Comparison of ENCODE assay signal across 1 cellular context in the genomic region with DNA sequence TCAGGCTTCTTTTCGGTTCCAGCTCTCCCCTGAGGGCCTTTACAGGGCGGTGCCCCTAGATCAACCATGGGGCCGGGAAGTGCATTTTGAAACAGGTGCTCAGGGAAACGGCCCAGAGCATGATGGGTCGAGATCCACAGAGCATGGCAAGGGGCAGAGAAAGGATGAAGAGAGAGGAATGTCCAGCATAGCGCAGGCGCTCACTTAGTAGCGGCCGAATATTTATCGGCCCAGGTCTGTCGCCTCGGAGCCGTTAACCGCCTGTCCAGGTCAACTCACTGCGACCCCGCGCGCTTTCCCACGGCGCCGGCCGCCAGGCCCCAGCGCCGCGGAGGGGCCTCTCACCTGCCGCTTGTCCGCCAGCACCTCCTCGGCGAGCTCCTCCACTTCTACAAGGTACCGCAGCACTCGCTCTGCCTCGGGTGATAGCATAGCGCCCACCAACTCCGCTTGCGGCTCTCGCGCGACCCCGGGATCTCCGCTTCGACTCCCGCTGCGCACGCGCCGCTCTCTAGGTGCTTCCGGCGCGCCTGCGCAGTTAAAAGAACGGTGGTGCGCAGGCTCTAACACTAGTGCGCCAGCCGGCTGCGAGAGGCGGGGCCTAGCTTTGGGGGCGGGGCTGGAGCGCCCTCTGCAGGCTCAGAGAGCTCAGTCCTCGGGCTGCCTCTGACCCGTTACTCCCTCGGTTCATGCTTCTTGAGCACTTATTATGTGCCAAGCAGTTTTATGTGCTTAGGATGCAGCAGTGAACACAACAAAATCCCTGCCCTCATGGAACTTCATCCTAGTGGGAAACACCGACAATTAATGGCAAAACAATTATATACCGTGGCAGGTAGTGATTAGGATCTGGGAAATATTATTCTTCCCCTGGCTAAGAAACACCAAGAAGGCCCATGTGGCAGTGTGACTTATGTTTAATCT.
TF ChIP-seq lines count a peak whose summit lies in the region.

Gene PDRG1, minus strand, starts transcription at position 517 of the 924 bp plus-strand sequence. Its CDS starts 85 bp downstream, at position 432.

TF ChIP-seq in HepG2, 621 proteins besides CTCF, POLR2A, EP300 and RAD21 (continued from another document and continues in another):
- TF ChIP-seq, protein P1, sequence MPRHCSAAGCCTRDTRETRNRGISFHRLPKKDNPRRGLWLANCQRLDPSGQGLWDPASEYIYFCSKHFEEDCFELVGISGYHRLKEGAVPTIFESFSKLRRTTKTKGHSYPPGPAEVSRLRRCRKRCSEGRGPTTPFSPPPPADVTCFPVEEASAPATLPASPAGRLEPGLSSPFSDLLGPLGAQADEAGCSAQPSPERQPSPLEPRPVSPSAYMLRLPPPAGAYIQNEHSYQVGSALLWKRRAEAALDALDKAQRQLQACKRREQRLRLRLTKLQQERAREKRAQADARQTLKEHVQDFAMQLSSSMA (CRISPR knock-in tag; IDR thresholded peaks at IDR 0.05), result no peak; the same call in 1 of the 2 replicates
- peak; percentile 62; the same call in 1 of the 2 replicates for TF ChIP-seq ZBTB14 (CRISPR knock-in tag; IDR thresholded peaks at IDR 0.05)
- peak; percentile 99 for TF ChIP-seq ZNF766 (CRISPR knock-in tag; IDR thresholded peaks at IDR 0.05; ENCODE audit: borderline replicate concordance)
- TF ChIP-seq KDM5A (IDR thresholded peaks at IDR 0.05; ENCODE audit: borderline replicate concordance, low read length), result peak; percentile 92
- TF ChIP-seq ZNF292 (CRISPR knock-in tag; IDR thresholded peaks at IDR 0.05; ENCODE audit: borderline replicate concordance, low read depth), result no peak; the same call in 1 of the 2 replicates
- peak; percentile 94; the same call in 1 of the 2 replicates for TF ChIP-seq ZNF160 (CRISPR knock-in tag; IDR thresholded peaks at IDR 0.05)
- no peak for TF ChIP-seq ARNTL (CRISPR knock-in tag; IDR thresholded peaks at IDR 0.05)
- 0 out of 2 replicates have a peak, but pooled peaks have one; percentile 58 for TF ChIP-seq FUBP1 (CRISPR knock-in tag; IDR thresholded peaks at IDR 0.05; ENCODE audit: borderline replicate concordance)
- peak; percentile 98 for TF ChIP-seq SALL2 (CRISPR knock-in tag; IDR thresholded peaks at IDR 0.05)
- TF ChIP-seq ZNF33A (CRISPR knock-in tag; IDR thresholded peaks at IDR 0.05; ENCODE audit: borderline replicate concordance), result no peak
- TF ChIP-seq NFE2L1 (CRISPR knock-in tag; IDR thresholded peaks at IDR 0.05; ENCODE audit: borderline replicate concordance), result peak; percentile 78; the same call in 1 of the 2 replicates
- peak; percentile 91 for TF ChIP-seq DBP (CRISPR knock-in tag; IDR thresholded peaks at IDR 0.05; ENCODE audit: not compliant biosample characterization)
- no peak for TF ChIP-seq ZNF510 (CRISPR knock-in tag; IDR thresholded peaks at IDR 0.05; ENCODE audit: low read depth)
- TF ChIP-seq ZNF326 (CRISPR knock-in tag; IDR thresholded peaks at IDR 0.05; ENCODE audit: borderline replicate concordance), result no peak
- no peak for TF ChIP-seq ZNF432 (CRISPR knock-in tag; IDR thresholded peaks at IDR 0.05; ENCODE audit: borderline replicate concordance)
- peak; percentile 89; the same call in 1 of the 2 replicates for TF ChIP-seq EEA1 (CRISPR knock-in tag; IDR thresholded peaks at IDR 0.05; ENCODE audit: borderline replicate concordance)
- TF ChIP-seq TOE1 (CRISPR knock-in tag; IDR thresholded peaks at IDR 0.05), result peak; percentile 48
- no peak for TF ChIP-seq ZNF704 (CRISPR knock-in tag; IDR thresholded peaks at IDR 0.05; ENCODE audit: borderline replicate concordance)
- TF ChIP-seq ZNF382 (CRISPR knock-in tag; IDR thresholded peaks at IDR 0.05; ENCODE audit: borderline replicate concordance), result no peak
- peak; percentile 91 for TF ChIP-seq MIER2 (CRISPR knock-in tag; IDR thresholded peaks at IDR 0.05)
- TF ChIP-seq SRSF1 (optimal IDR thresholded peaks at IDR 0.05; ENCODE audit: low read depth, low read length), result no peak
- TF ChIP-seq, protein P2, sequence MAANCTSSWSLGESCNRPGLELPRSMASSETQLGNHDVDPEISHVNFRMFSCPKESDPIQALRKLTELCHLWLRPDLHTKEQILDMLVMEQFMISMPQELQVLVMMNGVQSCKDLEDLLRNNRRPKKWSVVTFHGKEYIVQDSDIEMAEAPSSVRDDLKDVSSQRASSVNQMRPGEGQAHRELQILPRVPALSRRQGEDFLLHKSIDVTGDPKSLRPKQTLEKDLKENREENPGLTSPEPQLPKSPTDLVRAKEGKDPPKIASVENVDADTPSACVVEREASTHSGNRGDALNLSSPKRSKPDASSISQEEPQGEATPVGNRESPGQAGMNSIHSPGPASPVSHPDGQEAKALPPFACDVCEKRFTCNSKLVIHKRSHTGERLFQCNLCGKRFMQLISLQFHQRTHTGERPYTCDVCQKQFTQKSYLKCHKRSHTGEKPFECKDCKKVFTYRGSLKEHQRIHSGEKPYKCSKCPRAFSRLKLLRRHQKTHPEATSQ (CRISPR knock-in tag; IDR thresholded peaks at IDR 0.05; ENCODE audit: borderline replicate concordance), result peak; percentile 44; the same call in 1 of the 2 replicates
- peak; percentile 99 for TF ChIP-seq PHF8 (CRISPR knock-in tag; IDR thresholded peaks at IDR 0.05)
- TF ChIP-seq PHF20 (CRISPR knock-in tag; IDR thresholded peaks at IDR 0.05), result peak; percentile 92
- TF ChIP-seq FOXJ3 (CRISPR knock-in tag; IDR thresholded peaks at IDR 0.05; ENCODE audit: borderline replicate concordance), result peak; percentile 89
- TF ChIP-seq ZSCAN22 (CRISPR knock-in tag; IDR thresholded peaks at IDR 0.05), result no peak
- TF ChIP-seq ZNF615 (CRISPR knock-in tag; IDR thresholded peaks at IDR 0.05; ENCODE audit: borderline replicate concordance), result no peak
- TF ChIP-seq MED13 (CRISPR knock-in tag; IDR thresholded peaks at IDR 0.05), result peak; percentile 73; the same call in 1 of the 2 replicates
- TF ChIP-seq, protein P3, sequence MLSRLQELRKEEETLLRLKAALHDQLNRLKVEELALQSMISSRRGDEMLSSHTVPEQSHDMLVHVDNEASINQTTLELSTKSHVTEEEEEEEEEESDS (CRISPR knock-in tag; IDR thresholded peaks at IDR 0.05; ENCODE audit: borderline replicate concordance), result no peak
- TF ChIP-seq ZNF234 (CRISPR knock-in tag; conservative IDR thresholded peaks at IDR 0.05), result no peak
- no peak; the same call in 1 of the 2 replicates for TF ChIP-seq ZFP62 (CRISPR knock-in tag; IDR thresholded peaks at IDR 0.05)
- peak; percentile 70; the same call in 1 of the 2 replicates for TF ChIP-seq KLF13 (CRISPR knock-in tag; IDR thresholded peaks at IDR 0.05)
- peak; percentile 91 for TF ChIP-seq THAP9 (CRISPR knock-in tag; IDR thresholded peaks at IDR 0.05; ENCODE audit: borderline replicate concordance)
- TF ChIP-seq, protein P4, sequence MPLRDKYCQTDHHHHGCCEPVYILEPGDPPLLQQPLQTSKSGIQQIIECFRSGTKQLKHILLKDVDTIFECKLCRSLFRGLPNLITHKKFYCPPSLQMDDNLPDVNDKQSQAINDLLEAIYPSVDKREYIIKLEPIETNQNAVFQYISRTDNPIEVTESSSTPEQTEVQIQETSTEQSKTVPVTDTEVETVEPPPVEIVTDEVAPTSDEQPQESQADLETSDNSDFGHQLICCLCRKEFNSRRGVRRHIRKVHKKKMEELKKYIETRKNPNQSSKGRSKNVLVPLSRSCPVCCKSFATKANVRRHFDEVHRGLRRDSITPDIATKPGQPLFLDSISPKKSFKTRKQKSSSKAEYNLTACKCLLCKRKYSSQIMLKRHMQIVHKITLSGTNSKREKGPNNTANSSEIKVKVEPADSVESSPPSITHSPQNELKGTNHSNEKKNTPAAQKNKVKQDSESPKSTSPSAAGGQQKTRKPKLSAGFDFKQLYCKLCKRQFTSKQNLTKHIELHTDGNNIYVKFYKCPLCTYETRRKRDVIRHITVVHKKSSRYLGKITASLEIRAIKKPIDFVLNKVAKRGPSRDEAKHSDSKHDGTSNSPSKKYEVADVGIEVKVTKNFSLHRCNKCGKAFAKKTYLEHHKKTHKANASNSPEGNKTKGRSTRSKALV (CRISPR knock-in tag; IDR thresholded peaks at IDR 0.05), result peak; percentile 84
- TF ChIP-seq FOXK2 (IDR thresholded peaks at IDR 0.05), result no peak
- no peak for TF ChIP-seq RARG (CRISPR knock-in tag; IDR thresholded peaks at IDR 0.05; ENCODE audit: low read depth)
- no peak for TF ChIP-seq ZNF644 (CRISPR knock-in tag; IDR thresholded peaks at IDR 0.05; ENCODE audit: low read depth)
- peak; percentile 98 for TF ChIP-seq ZFP90 (CRISPR knock-in tag; IDR thresholded peaks at IDR 0.05; ENCODE audit: borderline replicate concordance)
- TF ChIP-seq ZFX (CRISPR knock-in tag; IDR thresholded peaks at IDR 0.05; ENCODE audit: low read depth), result peak; percentile 96
- TF ChIP-seq MNT (IDR thresholded peaks at IDR 0.05), result no peak
- TF ChIP-seq, protein P5, sequence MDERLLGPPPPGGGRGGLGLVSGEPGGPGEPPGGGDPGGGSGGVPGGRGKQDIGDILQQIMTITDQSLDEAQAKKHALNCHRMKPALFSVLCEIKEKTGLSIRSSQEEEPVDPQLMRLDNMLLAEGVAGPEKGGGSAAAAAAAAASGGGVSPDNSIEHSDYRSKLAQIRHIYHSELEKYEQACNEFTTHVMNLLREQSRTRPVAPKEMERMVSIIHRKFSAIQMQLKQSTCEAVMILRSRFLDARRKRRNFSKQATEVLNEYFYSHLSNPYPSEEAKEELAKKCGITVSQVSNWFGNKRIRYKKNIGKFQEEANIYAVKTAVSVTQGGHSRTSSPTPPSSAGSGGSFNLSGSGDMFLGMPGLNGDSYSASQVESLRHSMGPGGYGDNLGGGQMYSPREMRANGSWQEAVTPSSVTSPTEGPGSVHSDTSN (CRISPR knock-in tag; IDR thresholded peaks at IDR 0.05), result no peak
- TF ChIP-seq MXI1 (IDR thresholded peaks at IDR 0.05; ENCODE audit: borderline replicate concordance, low read depth, low read length), result peak; percentile 91; the same call in 2 of the 3 replicates
